28 cellular contexts compared by ENCODE assay signal in genomic region chr6:144173971-144174370, GRCh38. TPM values are rescaled to one million over a fixed set of nuclear protein-coding genes. Genes with fewer than 3 reads are reported as not detected.
"Had no signal": no experiment of that assay in that cellular context is flagged by ENCODE, and none has a peak within 500 bp of the region (broad histone marks: within the 10 kb centered on the region; RNA-seq: fewer than 3 reads in every experiment).

No MANE protein-coding gene starts in this region.

- DNase-seq: naive thymus-derived CD8-positive, alpha-beta T cell; nephron progenitor cell; occipital lobe; ovary; posterior cingulate gyrus; psoas muscle; right cardiac atrium; right lobe of liver; sigmoid colon; small intestine; stimulated activated CD4-positive, alpha-beta T cell treated with anti-CD3 and anti-CD28 coated beads, Interleukin-15, amount 100 ng/mL, for 24 hours; stimulated activated CD4-positive, alpha-beta T cell treated with anti-CD3 and anti-CD28 coated beads, Interleukin-2, amount 100 ng/mL, for 24 hours; stimulated activated CD4-positive, alpha-beta T cell treated with anti-CD3 and anti-CD28 coated beads, Interleukin-2, amount 100 ng/mL, for 48 hours; stimulated activated CD4-positive, alpha-beta T cell treated with anti-CD3 and anti-CD28 coated beads, Interleukin-4, amount 100 ng/mL, for 24 hours; stimulated activated naive CD4-positive, alpha-beta T cell; stimulated activated naive CD8-positive, alpha-beta T cell treated with anti-CD3 and anti-CD28 coated beads, Interleukin-15, amount 100 ng/mL, for 72 hours; stimulated activated naive CD8-positive, alpha-beta T cell treated with anti-CD3 and anti-CD28 coated beads, Interleukin-15, Interleukin-2, amounts not matched to agents 100 U/mL and 50 U/mL, for 24 hours; substantia nigra; tibial artery; transverse colon had no signal

- H3K9me3 ChIP-seq: ovary, psoas muscle, right lobe of liver, sigmoid colon, suprapubic skin, testis, tibial artery, transverse colon, vagina had no signal

- H3K27me3 ChIP-seq: ovary, right lobe of liver, sigmoid colon, suprapubic skin, testis, tibial artery, transverse colon, vagina had no signal

- H3K4me3 ChIP-seq: ovary, psoas muscle, right lobe of liver, sigmoid colon, suprapubic skin, testis, tibial artery, transverse colon, vagina had no signal

- ATAC-seq: naive thymus-derived CD8-positive, alpha-beta T cell; natural killer cell treated with Interleukin-12 subunit alpha and Interleukin-12 subunit beta and Interleukin-15 and Interleukin-18, amount 100 ng/mL, for 72 hours; psoas muscle; right cardiac atrium; right lobe of liver; stimulated activated effector memory CD8-positive, alpha-beta T cell treated with anti-CD3 and anti-CD28 coated beads, Interleukin-12 subunit alpha, Interleukin-12 subunit beta, amount 100 ng/mL, for 72 hours; stimulated activated naive CD8-positive, alpha-beta T cell treated with anti-CD3 and anti-CD28 coated beads, Interleukin-15, amount 100 ng/mL, for 72 hours; stimulated activated naive CD8-positive, alpha-beta T cell treated with anti-CD3 and anti-CD28 coated beads, Interleukin-15, Interleukin-2, amounts not matched to agents 100 U/mL and 50 U/mL, for 24 hours had no signal

- H3K36me3 ChIP-seq: ovary, right lobe of liver, sigmoid colon, suprapubic skin, transverse colon, vagina had no signal

- H3K4me1 ChIP-seq: parathyroid adenoma, psoas muscle, right lobe of liver, sigmoid colon, suprapubic skin, tibial artery, transverse colon, vagina had no signal

- H3K27ac ChIP-seq: ovary, parathyroid adenoma, psoas muscle, right lobe of liver, sigmoid colon, suprapubic skin, testis, tibial artery, transverse colon, vagina had no signal

RNA-seq across cellular contexts. Expression of gene STX11, which starts 23.7 kb away (rescaled TPM):
- total RNA-seq: neural crest cell, progenitor cell of endocrine pancreas had no signal
